ENCODE assay signal across 13 cellular contexts in genomic region chr9:132568787-132569186, GRCh38. TPM values are rescaled to one million over a fixed set of nuclear protein-coding genes. Genes with fewer than 3 reads are reported as not detected.
"Had no signal": no experiment of that assay in that cellular context is flagged by ENCODE, and none has a peak within 500 bp of the region (broad histone marks: within the 10 kb centered on the region; RNA-seq: fewer than 3 reads in every experiment).

No MANE protein-coding gene starts in this region.

RNA-seq across cellular contexts. Expression of gene BARHL1, which starts 13.6 kb away (rescaled TPM):
- total RNA-seq: activated B cell treated with CpG ODN at 0.5 μM for 24 hours; activated CD4-positive, alpha-beta memory T cell treated with anti-CD3 and anti-CD28 coated beads for 36 hours; activated CD4-positive, alpha-beta memory T cell treated with anti-CD3 and anti-CD28 coated beads, Interleukin-2, amount 10 ng/mL, durations not matched to agents 7 days and 5 days; activated CD4-positive, alpha-beta T cell treated with anti-CD3 and anti-CD28 coated beads for 36 hours; activated CD4-positive, alpha-beta T cell treated with anti-CD3 and anti-CD28 coated beads, Interleukin-2, amount 10 ng/mL, durations not matched to agents 24 days and 14 days; activated CD4-positive, alpha-beta T cell treated with anti-CD3 and anti-CD28 coated beads, Interleukin-2, amount 10 ng/mL, durations not matched to agents 7 days and 5 days; activated CD8-positive, alpha-beta memory T cell treated with anti-CD3 and anti-CD28 coated beads for 36 hours; activated CD8-positive, alpha-beta memory T cell treated with anti-CD3 and anti-CD28 coated beads, Interleukin-2, amount 10 ng/mL, durations not matched to agents 7 days and 5 days; activated CD8-positive, alpha-beta T cell treated with anti-CD3 and anti-CD28 coated beads for 36 hours; activated CD8-positive, alpha-beta T cell treated with anti-CD3 and anti-CD28 coated beads, Interleukin-2, amount 10 ng/mL, durations not matched to agents 7 days and 5 days; activated T-cell treated with anti-CD3 and anti-CD28 coated beads, Interleukin-2, amount 50 U/mL, for 4 hours; T-helper 17 cell; T-helper 2 cell treated with Interferon-gamma antibody and Interleukin-4, amounts not matched to agents 100 ng/mL and 5 ng/mL, for 36 hours had no signal
